ENCODE assay signal across 26 cellular contexts in the genomic region with DNA sequence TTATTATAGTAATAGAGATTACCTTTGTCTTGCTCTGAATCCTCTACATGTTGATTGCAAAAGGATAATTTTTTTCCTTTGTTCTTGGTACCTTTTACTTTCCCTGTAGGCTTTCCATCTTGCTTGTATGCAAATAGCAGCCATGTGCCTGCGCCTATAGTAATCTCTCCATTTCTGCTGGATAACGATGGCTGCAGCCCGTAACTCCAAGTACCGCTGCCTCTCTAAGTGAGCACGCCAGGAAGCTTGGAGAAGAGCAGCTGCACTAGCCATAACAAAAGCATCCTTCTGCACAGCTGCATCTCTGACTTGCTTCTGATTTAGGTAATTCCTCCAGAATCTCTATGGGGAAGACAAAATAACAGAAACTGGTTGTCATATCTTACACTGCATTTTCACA.
DNase-seq lines count a peak whose midpoint lies in the region; FAIRE-seq and TF ChIP-seq lines count a peak whose summit lies in the region.
"Had no signal": no experiment of that assay in that cellular context is flagged by ENCODE, and none has a peak within 500 bp of the region (broad histone marks: within the 10 kb centered on the region; RNA-seq: fewer than 3 reads in every experiment).

No MANE protein-coding gene starts in this region.

- no peaks in the 10 kb centered on the region for H3K79me2 ChIP-seq in neural progenitor cell (ENCODE audit: low read depth)

- H3K27me3 ChIP-seq in BE2C: no peaks in the 10 kb centered on the region
- H3K27me3 ChIP-seq in neural progenitor cell: no peaks in the 10 kb centered on the region

- H3K4me3 Mint-ChIP-seq in neural progenitor cell: no peak overlapping the region
- H3K4me3 Mint-ChIP-seq: B cell; CD14-positive monocyte; CD8-positive, alpha-beta memory T cell; HFFc6 had no signal

- H3K9ac ChIP-seq in neural progenitor cell: no peak overlapping the region
- H3K9ac ChIP-seq: GM23248 had no signal

- H3K27ac Mint-ChIP-seq in neural progenitor cell: no peak overlapping the region
- H3K27ac Mint-ChIP-seq: B cell, CD14-positive monocyte, HFFc6 had no signal

- no peaks in the 10 kb centered on the region for H3K9me3 Mint-ChIP-seq in neural progenitor cell
- H3K9me3 Mint-ChIP-seq: CD8-positive, alpha-beta memory T cell; HFFc6 had no signal

- H3K4me3 ChIP-seq in BE2C (ENCODE audit: low read depth, low read length) (no peak overlapping the region), neural progenitor cell (no peak overlapping the region)
- H3K4me3 ChIP-seq: GM23248, HAP-1 had no signal

- FAIRE-seq in GM12891 (lab: Jason Lieb, UNC): no peak
- FAIRE-seq: GM18507, HepG2 had no signal

- H3K27ac ChIP-seq in neural progenitor cell: no peak overlapping the region
- H3K27ac ChIP-seq: GM23248 had no signal

- no peaks in the 10 kb centered on the region for H3K9me3 ChIP-seq in BE2C
- no peaks in the 10 kb centered on the region for H3K9me3 ChIP-seq in neural progenitor cell (ENCODE audit: low read depth)
- H3K9me3 ChIP-seq: HAP-1 had no signal

- no peaks in the 10 kb centered on the region for H3K4me1 Mint-ChIP-seq in neural progenitor cell
- H3K4me1 Mint-ChIP-seq: B cell; CD14-positive monocyte; CD8-positive, alpha-beta memory T cell had no signal

- TF ChIP-seq POLR2A in GM12891 (IDR thresholded peaks at IDR 0.05; ENCODE audit: low read depth, low read length): no peak

- H3K4me2 ChIP-seq in neural progenitor cell: no peak overlapping the region

- H4K20me1 ChIP-seq in neural progenitor cell (ENCODE audit: low read depth): no peaks in the 10 kb centered on the region

- no peaks in the 10 kb centered on the region for H3F3A ChIP-seq in neural progenitor cell (ENCODE audit: low read depth)

- peaks cover 12% of the 10 kb centered on the region for H3K36me3 Mint-ChIP-seq in neural progenitor cell

- peak; percentile 8 for DNase-seq in BE2C
- peak; percentile 45 for DNase-seq in NCI-H1105 (lab: John Stamatoyannopoulos, UW)
- DNase-seq in globus pallidus (ENCODE audit: low spot score): peak; percentile 45
- DNase-seq in neural progenitor cell (ENCODE audit: low spot score): peak; percentile 36
- DNase-seq in GM12891 (ENCODE audit: insufficient read length, low spot score): no peak
- DNase-seq in activated gamma-delta T cell (lab: John Stamatoyannopoulos, UW): no peak
- DNase-seq in activated naive CD4-positive, alpha-beta T cell (lab: John Stamatoyannopoulos, UW): no peak
- DNase-seq: CD8-positive, alpha-beta memory T cell; DMS 273 treated with DMSO at 0.1 percent for 48 hours; GM23248; HFFc6; Karpas-422; NCI-H1092 treated with DMSO at 0.1 percent for 48 hours; NCI-H1694; NCI-H2029 treated with DMSO at 0.1 percent for 48 hours; NCI-H2171; NCI-H345; NCI-H82; RPMI8226; SHP77; T-helper 1 cell had no signal

- TF ChIP-seq CTCF in BE2C (IDR thresholded peaks at IDR 0.05; ENCODE audit: low read depth, low read length) (no peak), neural progenitor cell (IDR thresholded peaks at IDR 0.05) (no peak)

- H3K4me1 ChIP-seq in BE2C (peaks cover 15% of the 10 kb centered on the region), neural progenitor cell (no peaks in the 10 kb centered on the region)
- H3K4me1 ChIP-seq: HAP-1 had no signal

- peaks cover 15% of the 10 kb centered on the region for H3K36me3 ChIP-seq in BE2C
- peaks cover 11% of the 10 kb centered on the region for H3K36me3 ChIP-seq in neural progenitor cell

- H2AFZ ChIP-seq in neural progenitor cell (replicated peaks): no peak overlapping the region
- H2AFZ ChIP-seq: GM23248 had no signal

- H3K27me3 Mint-ChIP-seq in neural progenitor cell (ENCODE audit: insufficient read depth, low read depth): no peaks in the 10 kb centered on the region
- H3K27me3 Mint-ChIP-seq: B cell; CD8-positive, alpha-beta memory T cell had no signal

TF ChIP-seq in GM12891, 5 proteins besides CTCF, POLR2A, EP300 and RAD21:
- TF ChIP-seq PAX5 (IDR thresholded peaks at IDR 0.05; ENCODE audit: insufficient read depth, low read length, severe bottlenecking): no peak
- TF ChIP-seq TAF1 (IDR thresholded peaks at IDR 0.05; ENCODE audit: low read depth, low read length): no peak
- TF ChIP-seq SPI1 (IDR thresholded peaks at IDR 0.05; ENCODE audit: low read depth, low read length): no peak
- no peak for TF ChIP-seq POU2F2 (IDR thresholded peaks at IDR 0.05; ENCODE audit: low read depth, low read length)
- no peak for TF ChIP-seq POLR2AphosphoS5 (IDR thresholded peaks at IDR 0.05; ENCODE audit: low read depth, low read length)

Comparison
In these comparisons a context has a peak if more than half of its experiments do, and no peak if none do; other contexts are left out.
1. DNase-seq: peak in BE2C (single experiment), NCI-H1105 (single experiment), globus pallidus (single experiment) and neural progenitor cell (single experiment); none in GM12891 (single experiment), activated gamma-delta T cell (single experiment) and activated naive CD4-positive, alpha-beta T cell (0 of 4).